15 cellular contexts compared by ENCODE assay signal in the genomic region with DNA sequence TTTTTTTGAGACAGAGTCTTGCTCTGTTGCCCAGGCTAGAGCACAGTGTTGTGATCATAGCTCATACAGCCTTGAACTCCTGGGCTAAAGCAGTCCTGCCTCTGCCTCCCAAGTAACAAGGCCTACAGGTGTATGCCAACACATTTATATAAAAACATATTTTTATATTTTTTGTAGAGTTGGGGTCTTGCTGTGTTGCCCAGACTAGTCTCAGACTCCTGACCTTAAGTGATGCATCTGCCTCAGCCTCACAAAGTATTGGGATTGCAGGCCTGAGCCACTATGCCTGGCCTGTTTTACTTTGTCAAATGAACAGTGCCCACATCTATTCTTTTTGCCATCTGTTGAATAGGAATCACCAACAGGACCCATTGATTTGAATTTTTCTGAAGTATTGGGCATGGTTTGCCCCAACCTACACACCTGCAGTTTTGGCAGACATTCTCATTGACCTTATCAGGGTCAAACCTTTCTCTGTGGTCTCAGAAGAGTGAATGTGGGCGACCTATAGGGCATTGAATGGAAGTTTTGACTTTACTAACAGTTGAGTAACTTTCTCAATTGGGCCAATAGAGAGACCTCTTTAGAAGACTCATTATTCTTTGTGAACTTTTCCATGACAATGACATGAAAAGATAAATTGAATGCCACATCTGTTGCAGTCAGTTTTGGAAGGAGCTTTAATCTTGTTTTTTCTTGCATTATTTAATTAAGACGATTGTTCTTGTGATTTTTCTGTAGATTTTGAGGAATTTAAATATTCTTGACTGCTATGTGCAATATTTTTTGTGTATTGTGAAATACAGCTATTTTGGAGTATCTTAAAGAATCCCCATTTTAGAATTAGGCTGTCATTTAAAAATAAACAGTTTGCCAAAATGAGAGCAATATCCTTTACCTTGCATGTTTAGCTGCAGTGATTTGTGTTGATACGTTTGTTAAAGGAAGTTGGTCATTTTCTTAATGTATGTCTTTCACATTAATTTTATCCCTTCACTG. TPM values are rescaled to one million over a fixed set of nuclear protein-coding genes. Genes with fewer than 3 reads are reported as not detected.
DNase-seq lines count a peak whose midpoint lies in the region; ATAC-seq and TF ChIP-seq lines count a peak whose summit lies in the region.
"Had no signal": no experiment of that assay in that cellular context is flagged by ENCODE, and none has a peak within 500 bp of the region (broad histone marks: within the 10 kb centered on the region; RNA-seq: fewer than 3 reads in every experiment).

No MANE protein-coding gene starts in this region.

- CTCF ChIA-PET in IMR-90 (lab: Yijun Ruan, JAX): interaction anchor here (1.1 kb wide), 1 partner anchor 11 kb away, joined by 3 read pairs; no protein-coding TSS in a partner anchor

- no peak overlapping the region for H2BK15ac ChIP-seq in IMR-90 (ENCODE audit: low read depth, low read length)

- H3K9me3 ChIP-seq in IMR-90 (ENCODE audit: control insufficient read depth, insufficient read depth, low read length): no peaks in the 10 kb centered on the region
- no peaks in the 10 kb centered on the region for H3K9me3 ChIP-seq in adipocyte (ENCODE audit: control insufficient read depth, low read length)
- no peaks in the 10 kb centered on the region for H3K9me3 ChIP-seq in neural cell (ENCODE audit: low read length)
- H3K9me3 ChIP-seq in heart left ventricle: no peaks in the 10 kb centered on the region
- H3K9me3 ChIP-seq: SJCRH30 had no signal

- H4K5ac ChIP-seq in IMR-90 (ENCODE audit: low read depth, low read length): no peak overlapping the region

- no peaks in the 10 kb centered on the region for H3K27me3 ChIP-seq in IMR-90 (ENCODE audit: control insufficient read depth, insufficient read depth, low read length)
- H3K27me3 ChIP-seq in adipocyte (replicated peaks; ENCODE audit: control insufficient read depth, insufficient read depth, low read length): no peaks in the 10 kb centered on the region
- no peaks in the 10 kb centered on the region for H3K27me3 ChIP-seq in neural cell (ENCODE audit: insufficient read depth, low read depth, low read length)
- no peaks in the 10 kb centered on the region for H3K27me3 ChIP-seq in heart left ventricle
- H3K27me3 ChIP-seq: SJCRH30 had no signal

- H3K9ac ChIP-seq in IMR-90 (ENCODE audit: low read depth, low read length) (no peak overlapping the region), adipocyte (ENCODE audit: low read length) (peak overlapping the region; percentile 63), neural cell (ENCODE audit: low read length) (no peak overlapping the region)

- peaks cover 68% of the 10 kb centered on the region for H3K79me2 ChIP-seq in neural cell (replicated peaks; ENCODE audit: insufficient read depth, low read length)

- POLR2A ChIA-PET in IMR-90 (lab: Charles Lee; ENCODE audit: unreplicated experiment): interaction anchor here (0.7 kb wide), 1 partner anchor 1354 kb away, joined by 4 read pairs; no protein-coding TSS in a partner anchor

- in situ Hi-C loops in IMR-90 (cut with MboI; ENCODE audit: low sequenced_read_pairs): loop anchor here (25.0 kb wide), 1 partner anchor 478 kb away; no protein-coding TSS in a partner anchor

- no peak overlapping the region for H2BK20ac ChIP-seq in IMR-90 (ENCODE audit: low read depth, low read length)

- TF ChIP-seq RAD21 in IMR-90 (IDR thresholded peaks at IDR 0.05; ENCODE audit: low read length) (no peak), neural cell (conservative IDR thresholded peaks at IDR 0.05) (no peak)

- H2AK9ac ChIP-seq in IMR-90 (replicated peaks; ENCODE audit: low read depth, low read length, poor library complexity): no peak overlapping the region

- no peaks in the 10 kb centered on the region; the same call in 1 of the 2 replicates for H3K9me1 ChIP-seq in IMR-90 (ENCODE audit: insufficient read depth, low read length)

- peaks cover 21% of the 10 kb centered on the region for H3K36me3 ChIP-seq in IMR-90 (ENCODE audit: control insufficient read depth, insufficient read depth, low read length)
- H3K36me3 ChIP-seq in adipocyte (ENCODE audit: control insufficient read depth, insufficient read depth, low read length, severe bottlenecking): peaks cover 63% of the 10 kb centered on the region
- H3K36me3 ChIP-seq in neural cell (ENCODE audit: insufficient read depth, low read length): no peaks in the 10 kb centered on the region
- H3K36me3 ChIP-seq in heart left ventricle: peaks cover 0 to 61% (median 52%) of the 10 kb centered on the region in 9 donors

- H3K9me2 ChIP-seq in neural cell (ENCODE audit: insufficient read depth, low read length): no peaks in the 10 kb centered on the region

- H3K4me1 ChIP-seq in IMR-90 (ENCODE audit: control insufficient read depth, insufficient read depth, low read length) (no peaks in the 10 kb centered on the region), adipocyte (ENCODE audit: control insufficient read depth, insufficient read depth, low read length) (peaks cover 42% of the 10 kb centered on the region), heart left ventricle (peaks cover 4 to 68% (median 44%) of the 10 kb centered on the region in 12 donors)

- ATAC-seq in activated CD4-positive, CD25-positive, alpha-beta regulatory T cell treated with anti-CD3 and anti-CD28 coated beads, Interleukin-2, amount 50 U/mL, for 24 hours: peak; percentile 9 to 25
- ATAC-seq in IMR-90 (ENCODE audit: low read depth): no peak
- no peak for ATAC-seq in heart left ventricle
- ATAC-seq in HG02588 (IDR thresholded peaks at IDR 0.05; ENCODE audit: unreplicated experiment): no peak
- ATAC-seq: GM23338 had no signal

- H3K4me3 ChIP-seq in IMR-90 (ENCODE audit: insufficient read depth, low read depth, low read length): no peak overlapping the region
- peak overlapping the region; percentile 53 for H3K4me3 ChIP-seq in adipocyte (ENCODE audit: low read length)
- H3K4me3 ChIP-seq in neural cell (ENCODE audit: low read length): peak overlapping the region; percentile 33
- H3K4me3 ChIP-seq in heart left ventricle: no peak overlapping the region
- H3K4me3 ChIP-seq: SJCRH30 had no signal

- H3K27ac ChIP-seq in IMR-90 (ENCODE audit: insufficient read depth, low read length) (no peak overlapping the region), neural cell (ENCODE audit: low read length) (no peak overlapping the region), heart left ventricle (no peak overlapping the region)
- H3K27ac ChIP-seq: SJCRH30 had no signal

- no CpG with 5 or more reads among the region's 3 CpGs for WGBS in IMR-90 (ENCODE audit: extremely low coverage in 2 of 2, insufficient read length in 1 of 2), 2 experiments
- 78 to 87% (median 82%) methylated on average over 3 of the region's 3 CpGs for WGBS in heart left ventricle, 4 donors

- no peak overlapping the region for H4K91ac ChIP-seq in IMR-90 (ENCODE audit: insufficient read depth, low read depth, low read length)

- no peak overlapping the region for H3K56ac ChIP-seq in IMR-90 (ENCODE audit: extremely low read depth, insufficient read depth, low read length)

- H3K4me2 ChIP-seq in IMR-90 (ENCODE audit: low read depth, low read length): no peak overlapping the region
- H3K4me2 ChIP-seq in neural cell (ENCODE audit: low read length): peak overlapping the region; percentile 37

- no peak overlapping the region for H2BK120ac ChIP-seq in IMR-90 (ENCODE audit: low read depth, low read length)

- H3K18ac ChIP-seq in IMR-90 (ENCODE audit: low read depth, low read length): no peak overlapping the region

- no peak overlapping the region for H2AK5ac ChIP-seq in IMR-90 (ENCODE audit: low read depth, low read length)

- H3F3A ChIP-seq in neural cell (ENCODE audit: insufficient read depth, low read length, poor library complexity, severe bottlenecking): peaks cover 4% of the 10 kb centered on the region

- dilution Hi-C loops in IMR-90 (cut with HindIII; ENCODE audit: low sequenced_read_pairs, unreplicated experiment): no loop called here

- H4K20me1 ChIP-seq in IMR-90 (ENCODE audit: insufficient read depth, low read length) (peaks cover 34% of the 10 kb centered on the region), neural cell (ENCODE audit: insufficient read depth) (peaks cover 3% of the 10 kb centered on the region)

- no peak overlapping the region for H4K8ac ChIP-seq in IMR-90 (ENCODE audit: low read depth in 2 of 2, low read length in 2 of 2)

- TF ChIP-seq EP300 in neural cell (conservative IDR thresholded peaks at IDR 0.05; ENCODE audit: poor library complexity, severe bottlenecking): no peak

- H3K14ac ChIP-seq in IMR-90 (replicated peaks; ENCODE audit: low read depth, low read length): no peak overlapping the region

- H3K4ac ChIP-seq in IMR-90 (ENCODE audit: low read depth, low read length): no peak overlapping the region

- H2AFZ ChIP-seq in IMR-90 (replicated peaks; ENCODE audit: low read length, poor library complexity) (no peak overlapping the region), neural cell (ENCODE audit: low read depth, low read length) (no peak overlapping the region)
- H2AFZ ChIP-seq: GM23338 had no signal

- no peak overlapping the region for H2BK5ac ChIP-seq in IMR-90 (ENCODE audit: low read depth, low read length, poor library complexity, severe bottlenecking)

- peaks cover 21 to 52% of the 10 kb centered on the region in 2 experiments for H3K79me1 ChIP-seq in IMR-90 (ENCODE audit: low read depth in 1 of 2, low read length in 2 of 2)

- H3K23ac ChIP-seq in IMR-90 (ENCODE audit: low read depth, low read length): no peak overlapping the region

- intact Hi-C loops in IMR-90 (cut with micrococcal nuclease) (no loop called here), heart left ventricle (cut with DNase I) (no loop called here)

- no peak for TF ChIP-seq POLR2A in IMR-90 (IDR thresholded peaks at IDR 0.05; ENCODE audit: low read depth, low read length)
- no peak for TF ChIP-seq POLR2A in heart left ventricle (IDR thresholded peaks at IDR 0.05)

- no TSS peak for BruUV-seq in IMR-90 (replicated peaks; lab: Mats Ljungman, UMichigan)

- DNase-seq in activated CD4-positive, CD25-positive, alpha-beta regulatory T cell treated with anti-CD3 and anti-CD28 coated beads, Interleukin-2, amount 50 U/mL, for 72 hours: no peak
- no peak for DNase-seq in IMR-90
- DNase-seq in adipocyte (ENCODE audit: low read depth): peak; percentile 29
- DNase-seq in heart left ventricle: no peak
- no peak for DNase-seq in NCI-H345 treated with DMSO at 0.1 percent for 48 hours (lab: John Stamatoyannopoulos, UW; ENCODE audit: unreplicated experiment)
- DNase-seq: activated CD4-positive, CD25-positive, alpha-beta regulatory T cell; DMS79 treated with DMSO at 0.1 percent for 48 hours; foreskin melanocyte; NCI-H1417 treated with DMSO at 0.1 percent for 48 hours; NCI-H748 treated with DMSO at 0.1 percent for 48 hours; SJCRH30 had no signal

- TF ChIP-seq CTCF in IMR-90 (conservative IDR thresholded peaks at IDR 0.05; ENCODE audit: low read depth, low read length) (no peak), neural cell (IDR thresholded peaks at IDR 0.05; ENCODE audit: poor library complexity, severe bottlenecking) (no peak), heart left ventricle (IDR thresholded peaks at IDR 0.05) (no peak)

RNA-seq across cellular contexts. Expression of a gene that starts 2.7 kb away (rescaled TPM):
- total RNA-seq in IMR-90 (2012; rRNA removed): 12.2 and 23.6 TPM in 2 replicates
- 10.0 and 13.5 TPM in 2 replicates for polyA plus RNA-seq in IMR-90 (2012; rRNA removed)
- 2.5 and 3.2 TPM in 2 replicates for polyA plus RNA-seq in IMR-90 (2012; cell fraction: cytosol; rRNA removed)
- 5.7 and 23.7 TPM in 2 replicates for polyA plus RNA-seq in IMR-90 (2012; cell fraction: nucleus; rRNA removed; ENCODE audit: low replicate concordance)
- 45.5 and 45.8 TPM in 2 replicates for polyA plus RNA-seq in neural cell
- polyA minus RNA-seq in neural cell: 104 and 131 TPM in 2 replicates
- total RNA-seq in heart left ventricle: 10 to 100 TPM; 12.9 to 50.0 (median 30.0) TPM
- 10 to 100 TPM in 1 of 2 donors, 1 to 10 TPM in 1; 6.3 to 13.3 TPM for polyA plus RNA-seq in heart left ventricle

Comparison
In these comparisons a context has a peak if more than half of its experiments do, and no peak if none do; other contexts are left out.
1. ATAC-seq: peak in activated CD4-positive, CD25-positive, alpha-beta regulatory T cell treated with anti-CD3 and anti-CD28 coated beads, Interleukin-2, amount 50 U/mL, for 24 hours (2 of 2); none in IMR-90 (single experiment), heart left ventricle (0 of 4) and HG02588 (single experiment).
2. H3K4me3 ChIP-seq: peak in adipocyte (single experiment) and neural cell (single experiment); none in IMR-90 (single experiment) and heart left ventricle (0 of 12).